In the genomic region with DNA sequence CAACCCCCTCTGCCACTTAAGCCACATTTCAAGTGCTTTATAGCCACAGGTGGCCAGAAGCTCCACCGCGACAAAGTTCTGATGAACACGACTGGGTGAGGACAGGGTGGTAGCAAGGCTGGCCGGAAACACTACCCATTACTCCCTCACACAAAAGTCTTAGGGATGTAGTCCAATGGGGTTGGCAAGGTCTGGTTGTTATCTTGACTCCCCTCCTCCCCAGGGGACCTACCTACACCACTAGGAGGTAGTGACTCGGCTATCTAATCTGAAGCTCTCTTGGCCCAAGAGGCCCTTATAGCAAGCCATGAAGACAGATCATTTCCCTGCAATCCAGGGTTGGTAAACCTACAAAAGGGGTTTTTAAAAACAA, we compare ENCODE assay signal across 26 cellular contexts. TPM values are rescaled to one million over a fixed set of nuclear protein-coding genes. Genes with fewer than 3 reads are reported as not detected.
A peak's percentile ranks its signal among the peaks of the same experiment; 100 is the strongest.
DNase-seq lines count a peak whose midpoint lies in the region; ATAC-seq lines count a peak whose summit lies in the region.
"Had no signal": no experiment of that assay in that cellular context is flagged by ENCODE, and none has a peak within 500 bp of the region (broad histone marks: within the 10 kb centered on the region; RNA-seq: fewer than 3 reads in every experiment).

No MANE protein-coding gene starts in this region.

- H3K4me3 Mint-ChIP-seq in activated naive CD4-positive, alpha-beta T cell treated with anti-CD3 and anti-CD28 coated beads, Interleukin-2, amount 10 ng/mL, durations not matched to agents 7 days and 5 days = no peak overlapping the region
- H3K4me3 Mint-ChIP-seq in T-cell = no peak overlapping the region
- H3K4me3 Mint-ChIP-seq in effector memory CD8-positive, alpha-beta T cell = no peak overlapping the region
- H3K4me3 Mint-ChIP-seq in stimulated activated memory B cell treated with anti-CD40 and anti-IgM and Interleukin-4, amounts not matched to agents 10 μg/mL and 1 μg/mL and 100 μg/mL, for 72 hours = no peak overlapping the region
- H3K4me3 Mint-ChIP-seq: CD14-positive monocyte; naive thymus-derived CD8-positive, alpha-beta T cell; WTC11 had no signal

- peak overlapping the region; percentile 40 to 85 for H3K27ac Mint-ChIP-seq in activated naive CD4-positive, alpha-beta T cell treated with anti-CD3 and anti-CD28 coated beads, Interleukin-2, amount 50 U/mL, for 72 hours
- no peak overlapping the region for H3K27ac Mint-ChIP-seq in activated naive CD4-positive, alpha-beta T cell treated with anti-CD3 and anti-CD28 coated beads, Interleukin-2, amount 10 ng/mL, durations not matched to agents 7 days and 5 days
- H3K27ac Mint-ChIP-seq in T-cell = peak overlapping the region; percentile 43 to 58
- H3K27ac Mint-ChIP-seq in effector memory CD8-positive, alpha-beta T cell = peak overlapping the region; percentile 85 to 93
- peak overlapping the region; percentile 96 for H3K27ac Mint-ChIP-seq in stimulated activated memory B cell treated with anti-CD40 and anti-IgM and Interleukin-4, amounts not matched to agents 10 μg/mL and 1 μg/mL and 100 μg/mL, for 72 hours
- H3K27ac Mint-ChIP-seq: activated T-helper 2 cell treated with anti-CD3 and anti-CD28 coated beads, Interferon-gamma antibody, Interleukin-2, Interleukin-4, amounts not matched to agents 10 μg/mL and 5 μg/mL and 100 μg/mL, durations not matched to agents 14 hours and 24 hours and 36 hours; WTC11 had no signal

- H3K36me3 Mint-ChIP-seq in activated naive CD4-positive, alpha-beta T cell treated with anti-CD3 and anti-CD28 coated beads, Interleukin-2, amount 50 U/mL, for 72 hours = peaks cover 4 to 17% of the 10 kb centered on the region in 2 donors
- H3K36me3 Mint-ChIP-seq in activated naive CD4-positive, alpha-beta T cell treated with anti-CD3 and anti-CD28 coated beads, Interleukin-2, amount 10 ng/mL, durations not matched to agents 7 days and 5 days = peaks cover 46% of the 10 kb centered on the region
- peaks cover 43% of the 10 kb centered on the region for H3K36me3 Mint-ChIP-seq in T-cell
- peaks cover 63% of the 10 kb centered on the region for H3K36me3 Mint-ChIP-seq in effector memory CD8-positive, alpha-beta T cell (ENCODE audit: insufficient read depth)
- peaks cover 47% of the 10 kb centered on the region for H3K36me3 Mint-ChIP-seq in stimulated activated memory B cell treated with anti-CD40 and anti-IgM and Interleukin-4, amounts not matched to agents 10 μg/mL and 1 μg/mL and 100 μg/mL, for 72 hours

- DNase-seq in activated naive CD4-positive, alpha-beta T cell treated with anti-CD3 and anti-CD28 coated beads, Interleukin-2, amount 50 U/mL, for 72 hours (ENCODE audit: low spot score in 2 of 2) = no peak
- no peak for DNase-seq in activated naive CD4-positive, alpha-beta T cell treated with anti-CD3 and anti-CD28 coated beads, Interleukin-2, amount 10 ng/mL, durations not matched to agents 7 days and 5 days
- DNase-seq in T-cell (no peak), HUDEP-2 (lab: John Stamatoyannopoulos, UW; ENCODE audit: unreplicated experiment in 76 of 76) (no peak), globus pallidus (ENCODE audit: low spot score) (no peak)
- DNase-seq in effector memory CD8-positive, alpha-beta T cell = no peak
- no peak for DNase-seq in effector CD4-positive, alpha-beta T cell
- DNase-seq: ACHN; brain microvascular endothelial cell; naive thymus-derived CD8-positive, alpha-beta T cell; NCI-H1105 treated with DMSO at 0.1 percent for 48 hours; NCI-H2029 treated with DMSO at 0.1 percent for 48 hours; NCI-H226; NCI-H774; sigmoid colon; stimulated activated CD4-positive, alpha-beta T cell treated with anti-CD3 and anti-CD28 coated beads, Interleukin-15, amount 100 ng/mL, for 24 hours; stimulated activated CD8-positive, alpha-beta memory T cell treated with anti-CD3 and anti-CD28 coated beads, Interleukin-4, amount 100 ng/mL, for 48 hours; substantia nigra; T1000 had no signal

- H3K27me3 Mint-ChIP-seq in activated naive CD4-positive, alpha-beta T cell treated with anti-CD3 and anti-CD28 coated beads, Interleukin-2, amount 10 ng/mL, durations not matched to agents 7 days and 5 days = peaks cover 10% of the 10 kb centered on the region
- peaks cover 3 to 5% of the 10 kb centered on the region in 2 donors for H3K27me3 Mint-ChIP-seq in T-cell
- H3K27me3 Mint-ChIP-seq in effector memory CD8-positive, alpha-beta T cell = peaks cover 5 to 8% of the 10 kb centered on the region in 2 donors
- peaks cover 7% of the 10 kb centered on the region for H3K27me3 Mint-ChIP-seq in stimulated activated memory B cell treated with anti-CD40 and anti-IgM and Interleukin-4, amounts not matched to agents 10 μg/mL and 1 μg/mL and 100 μg/mL, for 72 hours

- peaks cover 6% of the 10 kb centered on the region for H3K4me1 Mint-ChIP-seq in activated naive CD4-positive, alpha-beta T cell treated with anti-CD3 and anti-CD28 coated beads, Interleukin-2, amount 10 ng/mL, durations not matched to agents 7 days and 5 days
- H3K4me1 Mint-ChIP-seq in T-cell = peaks cover 15 to 25% (median 16%) of the 10 kb centered on the region in 3 donors
- peaks cover 11 to 21% of the 10 kb centered on the region in 2 donors for H3K4me1 Mint-ChIP-seq in effector memory CD8-positive, alpha-beta T cell (ENCODE audit: low read depth in 2 of 2)
- peaks cover 60% of the 10 kb centered on the region for H3K4me1 Mint-ChIP-seq in stimulated activated memory B cell treated with anti-CD40 and anti-IgM and Interleukin-4, amounts not matched to agents 10 μg/mL and 1 μg/mL and 100 μg/mL, for 72 hours

- ATAC-seq in activated naive CD4-positive, alpha-beta T cell treated with anti-CD3 and anti-CD28 coated beads, Interleukin-2, amount 50 U/mL, for 72 hours = no peak
- ATAC-seq in T-cell (replicated peaks in 1 of 4) = no peak
- no peak for ATAC-seq in effector memory CD8-positive, alpha-beta T cell (replicated peaks)
- ATAC-seq in stimulated activated memory B cell treated with anti-CD40 and anti-IgM and Interleukin-4, amounts not matched to agents 10 μg/mL and 1 μg/mL and 100 μg/mL, for 72 hours = no peak
- ATAC-seq: naive thymus-derived CD8-positive, alpha-beta T cell; WTC11 had no signal

- POLR2A ChIA-PET in T-cell (lab: Charles Lee) = no interaction called here

- no peaks in the 10 kb centered on the region for H3K9me3 Mint-ChIP-seq in activated naive CD4-positive, alpha-beta T cell treated with anti-CD3 and anti-CD28 coated beads, Interleukin-2, amount 50 U/mL, for 72 hours
- H3K9me3 Mint-ChIP-seq in activated naive CD4-positive, alpha-beta T cell treated with anti-CD3 and anti-CD28 coated beads, Interleukin-2, amount 10 ng/mL, durations not matched to agents 7 days and 5 days = no peaks in the 10 kb centered on the region
- no peaks in the 10 kb centered on the region for H3K9me3 Mint-ChIP-seq in T-cell
- no peaks in the 10 kb centered on the region for H3K9me3 Mint-ChIP-seq in effector memory CD8-positive, alpha-beta T cell
- no peaks in the 10 kb centered on the region for H3K9me3 Mint-ChIP-seq in stimulated activated memory B cell treated with anti-CD40 and anti-IgM and Interleukin-4, amounts not matched to agents 10 μg/mL and 1 μg/mL and 100 μg/mL, for 72 hours
- H3K9me3 Mint-ChIP-seq: activated T-helper 2 cell treated with anti-CD3 and anti-CD28 coated beads, Interferon-gamma antibody, Interleukin-2, Interleukin-4, amounts not matched to agents 10 μg/mL and 5 μg/mL and 100 μg/mL, durations not matched to agents 14 hours and 24 hours and 36 hours; CD14-positive monocyte; naive thymus-derived CD8-positive, alpha-beta T cell; WTC11 had no signal

- CTCF ChIA-PET in activated naive CD4-positive, alpha-beta T cell treated with anti-CD3 and anti-CD28 coated beads, Interleukin-2, amount 10 ng/mL, durations not matched to agents 7 days and 5 days (lab: Charles Lee) = interaction anchor here (1.5 kb wide), 1 partner anchor 46 kb away, joined by 4 read pairs; no protein-coding TSS in a partner anchor
- CTCF ChIA-PET in T-cell (lab: Charles Lee) = interaction anchor here in 1 of 2 donors (1.1 kb wide), 1 partner anchor 119 kb away, joined by 3 read pairs; no protein-coding TSS in a partner anchor

RNA-seq across cellular contexts. Expression of gene LITAFD, which starts 8.4 kb away (rescaled TPM):
- total RNA-seq in activated naive CD4-positive, alpha-beta T cell treated with anti-CD3 and anti-CD28 coated beads, Interleukin-2, amount 50 U/mL, for 72 hours = not detected
- not detected for total RNA-seq in T-cell
- total RNA-seq: activated CD8-positive, alpha-beta memory T cell treated with anti-CD3 and anti-CD28 coated beads for 36 hours; activated T-helper 2 cell treated with anti-CD3 and anti-CD28 coated beads, Interferon-gamma antibody, Interleukin-2, Interleukin-4, amounts not matched to agents 10 μg/mL and 5 μg/mL and 100 μg/mL, durations not matched to agents 14 hours and 24 hours and 36 hours; mesenteric fat pad; naive thymus-derived CD8-positive, alpha-beta T cell; sigmoid colon; urinary bladder; WTC11 had no signal

RNA-seq across cellular contexts. Expression of gene CARHSP1, which starts 21.7 kb away (rescaled TPM):
- total RNA-seq in activated naive CD4-positive, alpha-beta T cell treated with anti-CD3 and anti-CD28 coated beads, Interleukin-2, amount 50 U/mL, for 72 hours = 100 to 1,000 TPM in 1 of 2 donors, 10 to 100 TPM in 1; 88.1 to 106 TPM
- total RNA-seq in T-cell = 10 to 100 TPM; 32.9 to 44.3 (median 41.8) TPM
